ENCODE assay signal across 11 cellular contexts in the genomic region with DNA sequence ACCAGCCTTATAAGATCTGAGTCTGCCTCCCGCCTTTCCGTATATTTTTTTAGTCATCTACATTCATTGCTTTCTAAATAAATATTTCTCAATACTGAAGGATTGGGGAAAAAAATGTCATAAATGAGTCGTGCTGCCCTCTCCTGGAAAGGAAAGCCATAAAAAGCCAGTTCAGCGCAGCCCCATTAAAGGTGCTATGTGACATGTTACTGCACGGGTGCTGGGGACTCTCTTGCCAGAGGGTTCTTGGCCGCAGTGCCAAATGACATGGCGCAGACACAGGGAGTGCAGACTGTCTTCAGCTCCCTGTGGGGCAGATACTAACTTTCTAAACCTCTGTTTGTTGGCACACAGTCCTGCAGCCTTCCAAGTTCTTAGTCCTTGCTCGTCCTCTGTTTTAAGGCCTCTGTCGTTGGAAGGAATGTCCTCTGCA. TPM values are rescaled to one million over a fixed set of nuclear protein-coding genes. Genes with fewer than 3 reads are reported as not detected.
DNase-seq lines count a peak whose midpoint lies in the region; ATAC-seq, FAIRE-seq and TF ChIP-seq lines count a peak whose summit lies in the region.
"Had no signal": no experiment of that assay in that cellular context is flagged by ENCODE, and none has a peak within 500 bp of the region (broad histone marks: within the 10 kb centered on the region; RNA-seq: fewer than 3 reads in every experiment).

No MANE protein-coding gene starts in this region.

- no peaks in the 10 kb centered on the region for H3K4me1 ChIP-seq in astrocyte (ENCODE audit: insufficient read depth, low read length)

- FAIRE-seq in astrocyte (lab: Jason Lieb, UNC), result no peak

- H3K4me1 Mint-ChIP-seq in astrocyte (ENCODE audit: low read depth, unreplicated experiment), result no peaks in the 10 kb centered on the region
- H3K4me1 Mint-ChIP-seq: stimulated activated memory B cell treated with anti-CD40 and anti-IgM and Interleukin-4, amounts not matched to agents 10 μg/mL and 1 μg/mL and 100 μg/mL, for 72 hours had no signal

- no peaks in the 10 kb centered on the region for H4K20me1 ChIP-seq in astrocyte (ENCODE audit: insufficient read depth, low read length)

- H3K9ac ChIP-seq in astrocyte (ENCODE audit: low read length), result no peak overlapping the region

- H3K36me3 ChIP-seq in astrocyte (ENCODE audit: insufficient read depth, low read length), result no peaks in the 10 kb centered on the region

- no peak overlapping the region for H3K4me3 ChIP-seq in astrocyte (ENCODE audit: insufficient read depth, low read depth, low read length)

- no peaks in the 10 kb centered on the region for H3K9me3 ChIP-seq in astrocyte (ENCODE audit: insufficient read depth, low read depth, low read length)

- peak; percentile 47 for TF ChIP-seq CTCF in astrocyte (IDR thresholded peaks at IDR 0.05; ENCODE audit: insufficient read depth, low read depth, low read length)

- no peaks in the 10 kb centered on the region for H3K36me3 Mint-ChIP-seq in astrocyte (ENCODE audit: low read depth, unreplicated experiment)
- H3K36me3 Mint-ChIP-seq: stimulated activated memory B cell treated with anti-CD40 and anti-IgM and Interleukin-4, amounts not matched to agents 10 μg/mL and 1 μg/mL and 100 μg/mL, for 72 hours had no signal

- no peak overlapping the region for H2AFZ ChIP-seq in astrocyte (ENCODE audit: low read depth, low read length)

- H3K27ac ChIP-seq in astrocyte (ENCODE audit: low read depth, low read length), result no peak overlapping the region

- no peak for ATAC-seq in HG03025 (IDR thresholded peaks at IDR 0.05; ENCODE audit: low FRiP score, unreplicated experiment)
- ATAC-seq: stimulated activated memory B cell treated with anti-CD40 and anti-IgM and Interleukin-4, amounts not matched to agents 10 μg/mL and 1 μg/mL and 100 μg/mL, for 72 hours had no signal

- no peaks in the 10 kb centered on the region for H3K9me3 Mint-ChIP-seq in astrocyte (ENCODE audit: unreplicated experiment)
- H3K9me3 Mint-ChIP-seq: stimulated activated memory B cell treated with anti-CD40 and anti-IgM and Interleukin-4, amounts not matched to agents 10 μg/mL and 1 μg/mL and 100 μg/mL, for 72 hours had no signal

- no peaks in the 10 kb centered on the region for H3K79me2 ChIP-seq in astrocyte (ENCODE audit: insufficient read depth, low read length)

- peaks cover 20% of the 10 kb centered on the region for H3K27me3 Mint-ChIP-seq in astrocyte (ENCODE audit: low read depth, unreplicated experiment)

- H3K27me3 ChIP-seq in astrocyte (ENCODE audit: insufficient read depth, low read length), result no peaks in the 10 kb centered on the region

- no peak overlapping the region for H3K27ac Mint-ChIP-seq in astrocyte (ENCODE audit: unreplicated experiment)
- H3K27ac Mint-ChIP-seq: stimulated activated memory B cell treated with anti-CD40 and anti-IgM and Interleukin-4, amounts not matched to agents 10 μg/mL and 1 μg/mL and 100 μg/mL, for 72 hours had no signal

- DNase-seq in AG08396 (ENCODE audit: low spot score) (peak; percentile 37), HT1080 (ENCODE audit: low read depth) (peak; percentile 51), astrocyte (ENCODE audit: low read depth) (no peak), iris pigment epithelial cell (ENCODE audit: low read depth) (peak; percentile 45), NCI-H2107 (lab: John Stamatoyannopoulos, UW) (no peak), NCI-H2171 treated with DMSO at 0.1 percent for 48 hours (lab: John Stamatoyannopoulos, UW) (no peak), NCI-H1048 (lab: John Stamatoyannopoulos, UW) (no peak)
- DNase-seq: GDM1, NCI-H2029 treated with DMSO at 0.1 percent for 48 hours had no signal

- no peak overlapping the region for H3K4me2 ChIP-seq in astrocyte (ENCODE audit: low read length)

- no peak overlapping the region for H3K4me3 Mint-ChIP-seq in astrocyte (ENCODE audit: unreplicated experiment)
- H3K4me3 Mint-ChIP-seq: stimulated activated memory B cell treated with anti-CD40 and anti-IgM and Interleukin-4, amounts not matched to agents 10 μg/mL and 1 μg/mL and 100 μg/mL, for 72 hours had no signal

RNA-seq across cellular contexts. Expression of a gene that starts 53.7 kb away (rescaled TPM):
- total RNA-seq in HT1080 (2014; rRNA removed; shearing (Covaris generic)), result 22.6 and 25.2 TPM in 2 replicates
- polyA plus RNA-seq in HT1080 (2015; cell fraction: cytosol; rRNA removed), result 26.9 and 33.6 TPM in 2 replicates
- 22.6 and 22.7 TPM in 2 replicates for polyA plus RNA-seq in HT1080 (2015; cell fraction: nucleus; rRNA removed)
- total RNA-seq in astrocyte, result 41.2 and 42.4 TPM in 2 replicates

Comparison
In these comparisons a context has a peak if more than half of its experiments do, and no peak if none do; other contexts are left out.
1. DNase-seq: peak in AG08396 (single experiment), HT1080 (single experiment) and iris pigment epithelial cell (single experiment); none in astrocyte (single experiment), NCI-H2107 (single experiment), NCI-H2171 treated with DMSO at 0.1 percent for 48 hours (single experiment) and NCI-H1048 (single experiment).